ENCODE assay signal across 9 cellular contexts in genomic region chr9:137745541-137745991, GRCh38.
DNase-seq lines count a peak whose midpoint lies in the region; ATAC-seq, FAIRE-seq and TF ChIP-seq lines count a peak whose summit lies in the region.
"Had no signal": no experiment of that assay in that cellular context is flagged by ENCODE, and none has a peak within 500 bp of the region (broad histone marks: within the 10 kb centered on the region; RNA-seq: fewer than 3 reads in every experiment).

No MANE protein-coding gene starts in this region.

- H3F3A ChIP-seq in PC-9 (ENCODE audit: insufficient read depth, low read depth), result no peaks in the 10 kb centered on the region

- H3K9ac ChIP-seq in iPS-20b (ENCODE audit: low read depth, low read length), result peak overlapping the region; percentile 22; the same call in 1 of the 2 replicates

- H3K9me3 ChIP-seq in BE2C, result no peaks in the 10 kb centered on the region
- H3K9me3 ChIP-seq in PC-9 (ENCODE audit: insufficient read depth, low read depth), result no peaks in the 10 kb centered on the region
- no peaks in the 10 kb centered on the region for H3K9me3 ChIP-seq in iPS-20b (ENCODE audit: insufficient read depth, low read depth, low read length)

- peak; percentile 74 for ATAC-seq in GM18907 (IDR thresholded peaks at IDR 0.05; ENCODE audit: unreplicated experiment)
- ATAC-seq in HG03095 (IDR thresholded peaks at IDR 0.05; ENCODE audit: unreplicated experiment), result peak; percentile 63

- H3K27me3 ChIP-seq in BE2C, result no peaks in the 10 kb centered on the region
- H3K27me3 ChIP-seq in PC-9 (ENCODE audit: insufficient read depth, low read depth), result no peaks in the 10 kb centered on the region
- no peaks in the 10 kb centered on the region for H3K27me3 ChIP-seq in iPS-20b (ENCODE audit: insufficient read depth, low read length)

- no peaks in the 10 kb centered on the region; the same call in 1 of the 2 replicates for H4K20me1 ChIP-seq in PC-9 (ENCODE audit: insufficient read depth)

- H3K4me1 ChIP-seq in BE2C (peaks cover 19% of the 10 kb centered on the region), PC-9 (replicated peaks; ENCODE audit: insufficient read depth) (peaks cover 8% of the 10 kb centered on the region; the same call in 1 of the 2 replicates), iPS-20b (ENCODE audit: insufficient read depth, low read length) (peaks cover 5% of the 10 kb centered on the region; the same call in 1 of the 2 replicates)

- intact Hi-C loops in PC-9 (cut with micrococcal nuclease; ENCODE audit: unreplicated experiment), result loop anchor here (10.0 kb wide), 1 partner anchor 71 kb away; no protein-coding TSS in a partner anchor

- FAIRE-seq in HTR-8/SVneo (lab: Jason Lieb, UNC), result no peak
- FAIRE-seq: endothelial cell of umbilical vein had no signal

- H3K79me2 ChIP-seq in PC-9 (ENCODE audit: low read depth), result no peaks in the 10 kb centered on the region

- H3K27ac ChIP-seq in PC-9 (peak overlapping the region; percentile 17), iPS-20b (ENCODE audit: low read length) (peak overlapping the region; percentile 56)

- DNase-seq in BE2C, result peak; percentile 51
- DNase-seq in PC-9, result peak in 1 of 2 experiments; percentile 76
- no peak for DNase-seq in foreskin fibroblast
- no peak for DNase-seq in HTR-8/SVneo (ENCODE audit: insufficient read length, low spot score)
- no peak for DNase-seq in UCSD-AML1 (lab: John Stamatoyannopoulos, UW; ENCODE audit: unreplicated experiment)

- no peak overlapping the region for H3K4me2 ChIP-seq in PC-9

- H3K36me3 ChIP-seq in BE2C (peaks cover 34% of the 10 kb centered on the region), PC-9 (ENCODE audit: low read depth) (peaks cover 5% of the 10 kb centered on the region; the same call in 1 of the 2 replicates), iPS-20b (ENCODE audit: insufficient read depth, low read depth, low read length) (peaks cover 64% of the 10 kb centered on the region)

- CTCF ChIA-PET in PC-9 (lab: Charles Lee), result no interaction called here

- no peak overlapping the region for H3K4me3 ChIP-seq in BE2C (ENCODE audit: low read depth, low read length)
- no peak overlapping the region for H3K4me3 ChIP-seq in PC-9
- H3K4me3 ChIP-seq in iPS-20b (ENCODE audit: low read length), result no peak overlapping the region
- no peak overlapping the region for H3K4me3 ChIP-seq in foreskin fibroblast (ENCODE audit: low read depth in 1 of 2, low read length in 2 of 2)

- no peaks in the 10 kb centered on the region for H3K9me2 ChIP-seq in PC-9 (ENCODE audit: insufficient read depth)

- no TSS peak for BruUV-seq in PC-9 (replicated peaks; lab: Mats Ljungman, UMichigan)

- TF ChIP-seq CTCF in BE2C (IDR thresholded peaks at IDR 0.05; ENCODE audit: low read depth, low read length) (no peak), PC-9 (conservative IDR thresholded peaks at IDR 0.05) (no peak), foreskin fibroblast (IDR thresholded peaks at IDR 0.05; ENCODE audit: low read depth, low read length) (no peak)

- H2AFZ ChIP-seq in PC-9, result no peak overlapping the region

- POLR2A ChIA-PET in PC-9 (lab: Charles Lee; ENCODE audit: unreplicated experiment), result no interaction called here
